In genomic region chr17:40910441-40910841, GRCh38 we compare ENCODE assay signal across 1 cellular context.
TF ChIP-seq lines count a peak whose summit lies in the region.

No MANE protein-coding gene starts in this region.

TF ChIP-seq in HepG2, 621 proteins besides CTCF, POLR2A, EP300 and RAD21:
- TF ChIP-seq ZNF430 (CRISPR knock-in tag; IDR thresholded peaks at IDR 0.05) (no peak), NFE2L2 (IDR thresholded peaks at IDR 0.05; ENCODE audit: low read length) (no peak), ZSCAN30 (CRISPR knock-in tag; IDR thresholded peaks at IDR 0.05) (no peak), ZNF264 (CRISPR knock-in tag; IDR thresholded peaks at IDR 0.05) (no peak), ATF6 (CRISPR knock-in tag; conservative IDR thresholded peaks at IDR 0.05) (no peak), ZNF451 (CRISPR knock-in tag; IDR thresholded peaks at IDR 0.05) (no peak), SIX4 (CRISPR knock-in tag; IDR thresholded peaks at IDR 0.05) (no peak), MXI1 (IDR thresholded peaks at IDR 0.05; ENCODE audit: borderline replicate concordance, low read depth, low read length) (no peak)
- TF ChIP-seq, protein P1, sequence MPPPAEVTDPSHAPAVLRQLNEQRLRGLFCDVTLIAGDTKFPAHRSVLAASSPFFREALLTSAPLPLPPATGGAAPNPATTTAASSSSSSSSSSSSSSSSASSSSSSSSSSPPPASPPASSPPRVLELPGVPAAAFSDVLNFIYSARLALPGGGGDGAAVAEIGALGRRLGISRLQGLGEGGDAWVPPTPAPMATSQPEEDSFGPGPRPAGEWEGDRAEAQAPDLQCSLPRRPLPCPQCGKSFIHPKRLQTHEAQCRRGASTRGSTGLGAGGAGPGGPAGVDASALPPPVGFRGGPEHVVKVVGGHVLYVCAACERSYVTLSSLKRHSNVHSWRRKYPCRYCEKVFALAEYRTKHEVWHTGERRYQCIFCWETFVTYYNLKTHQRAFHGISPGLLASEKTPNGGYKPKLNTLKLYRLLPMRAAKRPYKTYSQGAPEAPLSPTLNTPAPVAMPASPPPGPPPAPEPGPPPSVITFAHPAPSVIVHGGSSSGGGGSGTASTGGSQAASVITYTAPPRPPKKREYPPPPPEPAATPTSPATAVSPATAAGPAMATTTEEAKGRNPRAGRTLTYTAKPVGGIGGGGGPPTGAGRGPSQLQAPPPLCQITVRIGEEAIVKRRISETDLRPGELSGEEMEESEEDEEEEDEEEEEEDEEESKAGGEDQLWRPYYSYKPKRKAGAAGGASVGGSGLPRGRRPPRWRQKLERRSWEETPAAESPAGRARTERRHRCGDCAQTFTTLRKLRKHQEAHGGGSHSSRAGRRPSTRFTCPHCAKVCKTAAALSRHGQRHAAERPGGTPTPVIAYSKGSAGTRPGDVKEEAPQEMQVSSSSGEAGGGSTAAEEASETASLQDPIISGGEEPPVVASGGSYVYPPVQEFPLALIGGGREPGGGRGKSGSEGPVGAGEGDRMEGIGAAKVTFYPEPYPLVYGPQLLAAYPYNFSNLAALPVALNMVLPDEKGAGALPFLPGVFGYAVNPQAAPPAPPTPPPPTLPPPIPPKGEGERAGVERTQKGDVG (CRISPR knock-in tag; IDR thresholded peaks at IDR 0.05; ENCODE audit: borderline replicate concordance), result no peak
- TF ChIP-seq, protein P2, sequence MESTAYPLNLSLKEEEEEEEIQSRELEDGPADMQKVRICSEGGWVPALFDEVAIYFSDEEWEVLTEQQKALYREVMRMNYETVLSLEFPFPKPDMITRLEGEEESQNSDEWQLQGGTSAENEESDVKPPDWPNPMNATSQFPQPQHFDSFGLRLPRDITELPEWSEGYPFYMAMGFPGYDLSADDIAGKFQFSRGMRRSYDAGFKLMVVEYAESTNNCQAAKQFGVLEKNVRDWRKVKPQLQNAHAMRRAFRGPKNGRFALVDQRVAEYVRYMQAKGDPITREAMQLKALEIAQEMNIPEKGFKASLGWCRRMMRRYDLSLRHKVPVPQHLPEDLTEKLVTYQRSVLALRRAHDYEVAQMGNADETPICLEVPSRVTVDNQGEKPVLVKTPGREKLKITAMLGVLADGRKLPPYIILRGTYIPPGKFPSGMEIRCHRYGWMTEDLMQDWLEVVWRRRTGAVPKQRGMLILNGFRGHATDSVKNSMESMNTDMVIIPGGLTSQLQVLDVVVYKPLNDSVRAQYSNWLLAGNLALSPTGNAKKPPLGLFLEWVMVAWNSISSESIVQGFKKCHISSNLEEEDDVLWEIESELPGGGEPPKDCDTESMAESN (CRISPR knock-in tag; conservative IDR thresholded peaks at IDR 0.05), result no peak
